Comparison of ENCODE assay signal across 8 cellular contexts in the genomic region with DNA sequence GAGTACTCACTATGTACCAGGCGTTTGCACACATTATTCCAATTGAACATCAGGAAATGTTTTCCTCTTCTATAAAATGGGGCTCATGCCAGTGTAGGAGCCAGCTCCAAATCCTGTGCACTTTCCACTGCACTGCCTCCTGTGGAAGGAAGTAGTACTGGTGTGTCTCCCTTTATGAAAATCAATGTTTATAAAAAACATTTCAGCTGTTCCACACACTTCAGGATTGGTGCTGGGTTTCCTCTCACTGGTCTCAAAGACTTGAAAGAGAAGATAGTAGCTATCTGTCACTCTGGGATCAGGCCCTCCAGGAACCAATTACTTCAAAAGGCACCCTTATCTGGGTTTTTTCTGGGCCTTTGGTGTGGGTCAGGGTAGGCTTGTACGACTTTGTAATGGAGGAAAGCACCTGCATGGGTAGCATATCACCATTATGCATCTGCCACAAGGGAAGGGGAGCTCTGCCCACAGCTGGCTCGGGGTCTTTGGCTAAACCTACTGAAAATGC. TPM values are rescaled to one million over a fixed set of nuclear protein-coding genes. Genes with fewer than 3 reads are reported as not detected.
DNase-seq lines count a peak whose midpoint lies in the region; ATAC-seq lines count a peak whose summit lies in the region.

No MANE protein-coding gene starts in this region.

- POLR2A ChIA-PET in activated CD4-positive, alpha-beta T cell treated with anti-CD3 and anti-CD28 coated beads, Interleukin-2, amount 10 ng/mL, durations not matched to agents 7 days and 5 days (lab: Charles Lee): no interaction called here

- H3K4me3 ChIP-seq in aorta (ENCODE audit: low read length in 2 of 2): no peak overlapping the region

- peaks cover 21% of the 10 kb centered on the region for H3K4me1 Mint-ChIP-seq in activated CD4-positive, alpha-beta T cell treated with anti-CD3 and anti-CD28 coated beads, Interleukin-2, amount 10 ng/mL, durations not matched to agents 7 days and 5 days

- intact Hi-C loops in left cardiac atrium (cut with DNase I) (loop anchor here in 1 of 2 donors (10.0 kb wide), 1 partner anchor 414 kb away; no protein-coding TSS in a partner anchor), aorta (cut with DNase I) (no loop called here)

- peak overlapping the region; percentile 76 for H3K27ac Mint-ChIP-seq in activated CD4-positive, alpha-beta T cell treated with anti-CD3 and anti-CD28 coated beads, Interleukin-2, amount 10 ng/mL, durations not matched to agents 7 days and 5 days

- H3K9me3 ChIP-seq in aorta (ENCODE audit: control insufficient read depth, low read length): no peaks in the 10 kb centered on the region

- ATAC-seq in left cardiac atrium: peak; percentile 70 to 79
- ATAC-seq in aorta (ENCODE audit: low FRiP score): peak; percentile 63

- H3K27ac ChIP-seq in aorta (ENCODE audit: low read depth in 1 of 2, low read length in 2 of 2): no peak overlapping the region

- no peaks in the 10 kb centered on the region for H3K9me3 Mint-ChIP-seq in activated CD4-positive, alpha-beta T cell treated with anti-CD3 and anti-CD28 coated beads, Interleukin-2, amount 10 ng/mL, durations not matched to agents 7 days and 5 days

- H3K4me1 ChIP-seq in aorta (ENCODE audit: control insufficient read depth in 1 of 2, insufficient read depth in 2 of 2, low read length in 2 of 2): no peaks in the 10 kb centered on the region

- 62 to 68% methylated on average over 3 of the region's 3 CpGs for WGBS in aorta, 2 donors

- H3K27me3 Mint-ChIP-seq in activated CD4-positive, alpha-beta T cell treated with anti-CD3 and anti-CD28 coated beads, Interleukin-2, amount 10 ng/mL, durations not matched to agents 7 days and 5 days: no peaks in the 10 kb centered on the region

- H3K36me3 Mint-ChIP-seq in activated CD4-positive, alpha-beta T cell treated with anti-CD3 and anti-CD28 coated beads, Interleukin-2, amount 10 ng/mL, durations not matched to agents 7 days and 5 days (ENCODE audit: low read depth): peaks cover 85% of the 10 kb centered on the region

- peaks cover 0 to 5% of the 10 kb centered on the region in 2 donors for H3K36me3 ChIP-seq in aorta (ENCODE audit: control insufficient read depth in 1 of 2, insufficient read depth in 2 of 2, low read length in 1 of 2)

- H3K27me3 ChIP-seq in aorta (ENCODE audit: control insufficient read depth in 1 of 2, insufficient read depth in 2 of 2, low read length in 1 of 2): no peaks in the 10 kb centered on the region

- no peak overlapping the region for H3K4me3 Mint-ChIP-seq in activated CD4-positive, alpha-beta T cell treated with anti-CD3 and anti-CD28 coated beads, Interleukin-2, amount 10 ng/mL, durations not matched to agents 7 days and 5 days

- CTCF ChIA-PET in activated CD4-positive, alpha-beta T cell treated with anti-CD3 and anti-CD28 coated beads, Interleukin-2, amount 10 ng/mL, durations not matched to agents 7 days and 5 days (lab: Charles Lee): interaction anchor here (0.7 to 2.9 kb wide), 9 partner anchors 9 to 544 kb away, joined by 3 to 10 read pairs (median 4); no protein-coding TSS in a partner anchor

- DNase-seq in stimulated activated naive CD4-positive, alpha-beta T cell (lab: John Stamatoyannopoulos, UW): peak; percentile 10 to 43 (median 32)
- DNase-seq in stimulated activated naive CD4-positive, alpha-beta T cell treated with Interleukin-2 at 50 U/mL for 16 hours (lab: John Stamatoyannopoulos, UW): no peak
- peak; percentile 38 for DNase-seq in activated CD4-positive, alpha-beta T cell treated with anti-CD3 and anti-CD28 coated beads, Interleukin-2, amount 10 ng/mL, durations not matched to agents 7 days and 5 days
- DNase-seq in left cardiac atrium (peak; percentile 33), aorta (no peak), midbrain (lab: John Stamatoyannopoulos, UW) (no peak), GM19240 (ENCODE audit: insufficient read length, low spot score) (no peak), NCI-H2196 (lab: John Stamatoyannopoulos, UW; ENCODE audit: unreplicated experiment) (no peak)

RNA-seq across cellular contexts. Expression of gene RAB14, which starts 32.5 kb away (rescaled TPM):
- total RNA-seq in activated CD4-positive, alpha-beta T cell treated with anti-CD3 and anti-CD28 coated beads, Interleukin-2, amount 10 ng/mL, durations not matched to agents 7 days and 5 days: 10 to 100 TPM; 65.8 to 66.6 TPM
- total RNA-seq in left cardiac atrium: 10 to 100 TPM; 44.1 to 49.3 TPM
- total RNA-seq in aorta: 10 to 100 TPM; 48.3 to 52.7 TPM
- 10 to 100 TPM; 29.3 to 32.6 TPM for polyA plus RNA-seq in aorta

Comparison
In these comparisons a context has a peak if more than half of its experiments do, and no peak if none do; other contexts are left out.
1. DNase-seq: peak in stimulated activated naive CD4-positive, alpha-beta T cell (6 of 6), activated CD4-positive, alpha-beta T cell treated with anti-CD3 and anti-CD28 coated beads, Interleukin-2, amount 10 ng/mL, durations not matched to agents 7 days and 5 days (single experiment) and left cardiac atrium (single experiment); none in stimulated activated naive CD4-positive, alpha-beta T cell treated with Interleukin-2 at 50 U/mL for 16 hours (single experiment), aorta (0 of 2), midbrain (single experiment), GM19240 (single experiment) and NCI-H2196 (single experiment).